14 cellular contexts compared by ENCODE assay signal in genomic region chr4:87046111-87046510, GRCh38.
DNase-seq lines count a peak whose midpoint lies in the region; ATAC-seq and TF ChIP-seq lines count a peak whose summit lies in the region.
"Had no signal": no experiment of that assay in that cellular context is flagged by ENCODE, and none has a peak within 500 bp of the region (broad histone marks: within the 10 kb centered on the region; RNA-seq: fewer than 3 reads in every experiment).

No MANE protein-coding gene starts in this region.

- H3K9ac ChIP-seq in adipocyte (ENCODE audit: low read length): peak overlapping the region; percentile 78

- H3K4me1 ChIP-seq in adipocyte (ENCODE audit: control insufficient read depth, insufficient read depth, low read length) (peaks cover 45% of the 10 kb centered on the region), prostate gland (replicated peaks) (peaks cover 3% of the 10 kb centered on the region)

- H3K27ac ChIP-seq in prostate gland: peak overlapping the region; percentile 49 to 54

- TF ChIP-seq CTCF in AG09309 (IDR thresholded peaks at IDR 0.05; ENCODE audit: control insufficient read depth, insufficient read depth, low read depth, low read length, missing control alignments) (no peak), fibroblast of pulmonary artery (IDR thresholded peaks at IDR 0.05; ENCODE audit: low read length, missing control alignments) (no peak), prostate gland (IDR thresholded peaks at IDR 0.05) (no peak)

- H3K4me3 ChIP-seq in AG09309 (ENCODE audit: control insufficient read depth, low read depth, low read length) (no peak overlapping the region), adipocyte (ENCODE audit: low read length) (peak overlapping the region; percentile 67), fibroblast of pulmonary artery (replicated peaks; ENCODE audit: low read depth, low read length) (no peak overlapping the region), prostate gland (no peak overlapping the region)

- 52% methylated on average over 4 of the region's 4 CpGs for WGBS in prostate gland

- peaks cover 25% of the 10 kb centered on the region for H3K36me3 ChIP-seq in adipocyte (ENCODE audit: control insufficient read depth, insufficient read depth, low read length, severe bottlenecking)
- H3K36me3 ChIP-seq in prostate gland: no peaks in the 10 kb centered on the region

- no peak for ATAC-seq in GM19023 (IDR thresholded peaks at IDR 0.05; ENCODE audit: unreplicated experiment)
- ATAC-seq in HG02798 (IDR thresholded peaks at IDR 0.05; ENCODE audit: poor library complexity, unreplicated experiment): no peak
- no peak for ATAC-seq in GM19397 (IDR thresholded peaks at IDR 0.05; ENCODE audit: unreplicated experiment)

- H3K9me3 ChIP-seq in adipocyte (ENCODE audit: control insufficient read depth, low read length): no peaks in the 10 kb centered on the region
- no peaks in the 10 kb centered on the region for H3K9me3 ChIP-seq in prostate gland

- intact Hi-C loops in prostate gland (cut with DNase I): loop anchor here (5.0 kb wide), 1 partner anchor 39 kb away; no protein-coding TSS in a partner anchor

- TF ChIP-seq POLR2A in prostate gland (IDR thresholded peaks at IDR 0.05): no peak

- DNase-seq in AG09309 (ENCODE audit: low read depth) (peak; percentile 32), adipocyte (ENCODE audit: low read depth) (peak; percentile 62), fibroblast of pulmonary artery (ENCODE audit: low read depth) (peak; percentile 81), prostate gland (ENCODE audit: low spot score) (no peak)
- no peak for DNase-seq in activated CD4-positive, alpha-beta T cell treated with anti-CD3 and anti-CD28 coated beads for 48 hours
- DNase-seq: activated CD4-positive, alpha-beta T cell treated with anti-CD3 and anti-CD28 coated beads, Interleukin-2, amount 50 U/mL, for 4 hours; activated naive CD4-positive, alpha-beta T cell; EL; NCI-H1417; NCI-H748 treated with DMSO at 0.1 percent for 48 hours; stimulated activated CD4-positive, alpha-beta T cell treated with anti-CD3 and anti-CD28 coated beads, Interleukin-2, amount 100 ng/mL, for 48 hours had no signal

- no peaks in the 10 kb centered on the region for H3K27me3 ChIP-seq in adipocyte (replicated peaks; ENCODE audit: control insufficient read depth, insufficient read depth, low read length)
- no peaks in the 10 kb centered on the region for H3K27me3 ChIP-seq in prostate gland (replicated peaks; ENCODE audit: insufficient read depth)

Comparison
In these comparisons a context has a peak if more than half of its experiments do, and no peak if none do; other contexts are left out.
1. DNase-seq: peak in AG09309 (single experiment), adipocyte (single experiment) and fibroblast of pulmonary artery (single experiment); none in prostate gland (single experiment) and activated CD4-positive, alpha-beta T cell treated with anti-CD3 and anti-CD28 coated beads for 48 hours (single experiment).